Comparison of ENCODE assay signal across 8 cellular contexts in genomic region chr9:111965566-111966019, GRCh38.
A peak's percentile ranks its signal among the peaks of the same experiment; 100 is the strongest.
DNase-seq lines count a peak whose midpoint lies in the region; ATAC-seq and TF ChIP-seq lines count a peak whose summit lies in the region.

No MANE protein-coding gene starts in this region.

- TF ChIP-seq CTCF in mammary epithelial cell (conservative IDR thresholded peaks at IDR 0.05 in 1 of 2, IDR thresholded peaks at IDR 0.05 in 1 of 2; ENCODE audit: extremely low read depth in 1 of 2, insufficient read depth in 1 of 2, low read depth in 1 of 2, low read length in 2 of 2), result peak; percentile 11 to 22
- no peak for TF ChIP-seq CTCF in gastroesophageal sphincter (IDR thresholded peaks at IDR 0.05)
- TF ChIP-seq CTCF in adrenal gland (IDR thresholded peaks at IDR 0.05), result no peak

- H2AFZ ChIP-seq in mammary epithelial cell (ENCODE audit: low read depth, low read length), result peak overlapping the region; percentile 29

- peak overlapping the region; percentile 93 for H3K27ac ChIP-seq in mammary epithelial cell (ENCODE audit: insufficient read depth, low read depth, low read length)
- no peak overlapping the region for H3K27ac ChIP-seq in gastroesophageal sphincter
- H3K27ac ChIP-seq in adrenal gland, result no peak overlapping the region

- in situ Hi-C loops in mammary epithelial cell (cut with MboI; ENCODE audit: low sequenced_read_pairs in 2 of 2), result loop anchor here (10.0 to 25.0 kb wide), 3 partner anchors 49 to 97 kb away; no protein-coding TSS in a partner anchor

- peak overlapping the region; percentile 26 for H3K4me2 ChIP-seq in mammary epithelial cell (ENCODE audit: insufficient read depth, low read depth, low read length)

- H3K27me3 ChIP-seq in mammary epithelial cell (ENCODE audit: insufficient read depth, low read length) (no peaks in the 10 kb centered on the region), gastroesophageal sphincter (no peaks in the 10 kb centered on the region), adrenal gland (no peaks in the 10 kb centered on the region)

- H3K36me3 Mint-ChIP-seq in activated naive CD4-positive, alpha-beta T cell treated with anti-CD3 and anti-CD28 coated beads for 36 hours (ENCODE audit: low read depth), result no peaks in the 10 kb centered on the region
- peaks cover 0 to 6% of the 10 kb centered on the region in 2 donors for H3K36me3 Mint-ChIP-seq in stimulated activated naive B cell treated with anti-CD40 and anti-IgM and Interleukin-4, amounts not matched to agents 10 μg/mL and 1 μg/mL and 100 μg/mL, for 72 hours

- no peaks in the 10 kb centered on the region for H3K27me3 Mint-ChIP-seq in activated naive CD4-positive, alpha-beta T cell treated with anti-CD3 and anti-CD28 coated beads for 36 hours (ENCODE audit: low read depth)
- H3K27me3 Mint-ChIP-seq in stimulated activated naive B cell treated with anti-CD40 and anti-IgM and Interleukin-4, amounts not matched to agents 10 μg/mL and 1 μg/mL and 100 μg/mL, for 72 hours, result no peaks in the 10 kb centered on the region

- H3K4me3 ChIP-seq in mammary epithelial cell (replicated peaks in 1 of 3; ENCODE audit: insufficient read depth in 1 of 3, low read depth in 2 of 3, low read length in 3 of 3) (no peak overlapping the region), gastroesophageal sphincter (no peak overlapping the region), adrenal gland (no peak overlapping the region)

- TF ChIP-seq POLR2A in gastroesophageal sphincter (IDR thresholded peaks at IDR 0.05) (no peak), adrenal gland (IDR thresholded peaks at IDR 0.05) (no peak)

- TF ChIP-seq EP300 in gastroesophageal sphincter (IDR thresholded peaks at IDR 0.05), result no peak

- CTCF ChIA-PET in activated naive CD4-positive, alpha-beta T cell treated with anti-CD3 and anti-CD28 coated beads for 36 hours (lab: Charles Lee), result no interaction called here
- CTCF ChIA-PET in mammary epithelial cell (lab: Charles Lee; ENCODE audit: low non-redundant PET), result no interaction called here

- H3K9me3 ChIP-seq in mammary epithelial cell (replicated peaks; ENCODE audit: insufficient read depth, low read length), result no peaks in the 10 kb centered on the region
- no peaks in the 10 kb centered on the region for H3K9me3 ChIP-seq in gastroesophageal sphincter
- no peaks in the 10 kb centered on the region for H3K9me3 ChIP-seq in adrenal gland (replicated peaks in 1 of 3)

- intact Hi-C loops in activated naive CD4-positive, alpha-beta T cell treated with anti-CD3 and anti-CD28 coated beads for 36 hours (cut with micrococcal nuclease), result loop anchor here (1.0 to 2.0 kb wide), 4 partner anchors 27 to 67 kb away; no protein-coding TSS in a partner anchor
- intact Hi-C loops in mammary epithelial cell (cut with micrococcal nuclease), result loop anchor here (2.0 to 5.0 kb wide), 2 partner anchors 38 to 47 kb away; no protein-coding TSS in a partner anchor
- intact Hi-C loops in adrenal gland (cut with DNase I), result no loop called here

- ATAC-seq in HG03103 (IDR thresholded peaks at IDR 0.05; ENCODE audit: low read depth, unreplicated experiment) (peak; percentile 51), HG03469 (IDR thresholded peaks at IDR 0.05; ENCODE audit: unreplicated experiment) (no peak), gastroesophageal sphincter (no peak)
- peak; percentile 93 to 94 for ATAC-seq in stimulated activated naive B cell treated with anti-CD40 and anti-IgM and Interleukin-4, amounts not matched to agents 10 μg/mL and 1 μg/mL and 100 μg/mL, for 72 hours (replicated peaks)

- H3K9me3 Mint-ChIP-seq in activated naive CD4-positive, alpha-beta T cell treated with anti-CD3 and anti-CD28 coated beads for 36 hours, result no peaks in the 10 kb centered on the region
- peaks cover 0 to 2% of the 10 kb centered on the region in 2 donors for H3K9me3 Mint-ChIP-seq in stimulated activated naive B cell treated with anti-CD40 and anti-IgM and Interleukin-4, amounts not matched to agents 10 μg/mL and 1 μg/mL and 100 μg/mL, for 72 hours

- no peaks in the 10 kb centered on the region for H3K79me2 ChIP-seq in mammary epithelial cell (ENCODE audit: insufficient read depth, low read length)

- H3K4me1 ChIP-seq in mammary epithelial cell (ENCODE audit: insufficient read depth, low read length) (peaks cover 35% of the 10 kb centered on the region), gastroesophageal sphincter (no peaks in the 10 kb centered on the region), adrenal gland (replicated peaks in 1 of 2) (no peaks in the 10 kb centered on the region)

- peaks cover 5% of the 10 kb centered on the region for H3K4me1 Mint-ChIP-seq in activated naive CD4-positive, alpha-beta T cell treated with anti-CD3 and anti-CD28 coated beads for 36 hours (ENCODE audit: low read depth)
- peaks cover 17 to 36% of the 10 kb centered on the region in 2 donors for H3K4me1 Mint-ChIP-seq in stimulated activated naive B cell treated with anti-CD40 and anti-IgM and Interleukin-4, amounts not matched to agents 10 μg/mL and 1 μg/mL and 100 μg/mL, for 72 hours

- BruUV-seq in mammary epithelial cell (replicated peaks; lab: Mats Ljungman, UMichigan), result no TSS peak

- WGBS in mammary epithelial cell (ENCODE audit: low coverage, missing lambda C conversion rate), result 25% methylated on average over 5 of the region's 5 CpGs
- WGBS in gastroesophageal sphincter (ENCODE audit: low coverage in 1 of 2), 2 donors, result 70 to 86% methylated on average over 5 of the region's 5 CpGs
- WGBS in adrenal gland, 4 donors, result 91 to 94% (median 91%) methylated on average over 5 of the region's 5 CpGs

- H4K20me1 ChIP-seq in mammary epithelial cell (ENCODE audit: insufficient read depth, low read length), result no peaks in the 10 kb centered on the region

- H3K9ac ChIP-seq in mammary epithelial cell (ENCODE audit: insufficient read depth, low read length), result peak overlapping the region; percentile 49

- no peak overlapping the region for H3K4me3 Mint-ChIP-seq in activated naive CD4-positive, alpha-beta T cell treated with anti-CD3 and anti-CD28 coated beads for 36 hours
- peak overlapping the region; percentile 4 to 19 for H3K4me3 Mint-ChIP-seq in stimulated activated naive B cell treated with anti-CD40 and anti-IgM and Interleukin-4, amounts not matched to agents 10 μg/mL and 1 μg/mL and 100 μg/mL, for 72 hours

- H3K36me3 ChIP-seq in mammary epithelial cell (ENCODE audit: insufficient read depth, low read length) (no peaks in the 10 kb centered on the region), gastroesophageal sphincter (no peaks in the 10 kb centered on the region), adrenal gland (replicated peaks in 1 of 2) (no peaks in the 10 kb centered on the region)

- peak; percentile 55 for DNase-seq in activated naive CD4-positive, alpha-beta T cell treated with anti-CD3 and anti-CD28 coated beads for 36 hours
- no peak for DNase-seq in activated naive CD4-positive, alpha-beta T cell (lab: John Stamatoyannopoulos, UW)
- peak; percentile 99 for DNase-seq in mammary epithelial cell
- peak; percentile 48 for DNase-seq in stimulated activated naive B cell treated with anti-CD40 and anti-IgM and Interleukin-4, amounts not matched to agents 10 μg/mL and 1 μg/mL and 100 μg/mL, for 72 hours
- no peak for DNase-seq in adrenal gland

- dilution Hi-C loops in mammary epithelial cell (cut with HindIII; ENCODE audit: low sequenced_read_pairs), result no loop called here

- H3K27ac Mint-ChIP-seq in activated naive CD4-positive, alpha-beta T cell treated with anti-CD3 and anti-CD28 coated beads for 36 hours, result no peak overlapping the region
- peak overlapping the region; percentile 76 for H3K27ac Mint-ChIP-seq in stimulated activated naive B cell treated with anti-CD40 and anti-IgM and Interleukin-4, amounts not matched to agents 10 μg/mL and 1 μg/mL and 100 μg/mL, for 72 hours

Comparison
In these comparisons a context has a peak if more than half of its experiments do, and no peak if none do; other contexts are left out.
1. DNase-seq: peak in activated naive CD4-positive, alpha-beta T cell treated with anti-CD3 and anti-CD28 coated beads for 36 hours (single experiment), mammary epithelial cell (single experiment) and stimulated activated naive B cell treated with anti-CD40 and anti-IgM and Interleukin-4, amounts not matched to agents 10 μg/mL and 1 μg/mL and 100 μg/mL, for 72 hours (single experiment); none in activated naive CD4-positive, alpha-beta T cell (0 of 4) and adrenal gland (0 of 7).
2. ATAC-seq: peak in HG03103 (single experiment) and stimulated activated naive B cell treated with anti-CD40 and anti-IgM and Interleukin-4, amounts not matched to agents 10 μg/mL and 1 μg/mL and 100 μg/mL, for 72 hours (2 of 2); none in HG03469 (single experiment) and gastroesophageal sphincter (single experiment).
3. CTCF ChIP-seq: peak in mammary epithelial cell (2 of 2); none in gastroesophageal sphincter (0 of 4) and adrenal gland (0 of 6).
4. intact Hi-C loops: an anchor here in activated naive CD4-positive, alpha-beta T cell treated with anti-CD3 and anti-CD28 coated beads for 36 hours (1.0 to 2.0 kb wide) and mammary epithelial cell (2.0 to 5.0 kb wide); none called in adrenal gland.